ENCODE assay signal across 23 cellular contexts in the genomic region with DNA sequence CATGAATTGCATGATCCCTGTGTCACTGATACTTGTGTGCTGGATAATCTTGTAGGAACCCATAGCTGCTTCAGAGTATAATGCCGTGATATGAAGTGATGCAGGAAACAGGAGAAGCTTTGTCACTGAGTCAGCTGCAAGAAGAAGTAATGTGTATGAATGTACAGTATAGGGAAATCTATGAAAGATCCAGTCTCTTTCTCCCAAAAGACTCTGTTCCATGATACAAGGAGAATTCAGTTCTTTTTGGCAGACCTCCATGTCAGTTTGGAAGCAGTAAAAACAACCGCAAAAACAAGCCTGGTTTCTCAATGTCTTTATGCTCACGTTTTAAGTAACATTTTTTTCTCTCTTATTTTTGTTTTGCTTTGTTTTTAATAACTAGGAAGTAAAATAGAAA. TPM values are rescaled to one million over a fixed set of nuclear protein-coding genes. Genes with fewer than 3 reads are reported as not detected.
DNase-seq lines count a peak whose midpoint lies in the region; ATAC-seq lines count a peak whose summit lies in the region.
"Had no signal": no experiment of that assay in that cellular context is flagged by ENCODE, and none has a peak within 500 bp of the region (broad histone marks: within the 10 kb centered on the region; RNA-seq: fewer than 3 reads in every experiment).

No MANE protein-coding gene starts in this region.

- H3K4me3 ChIP-seq in H7 (ENCODE audit: insufficient read depth, low read depth, low read length): no peak overlapping the region
- H3K4me3 ChIP-seq: A549, GM12878 had no signal

- H3K27ac ChIP-seq in cingulate gyrus (ENCODE audit: low read depth, low read length) (peak overlapping the region; percentile 25), substantia nigra (ENCODE audit: low read depth, low read length, poor library complexity, severe bottlenecking) (peak overlapping the region; percentile 47)
- H3K27ac ChIP-seq: A549, RWPE1 had no signal

- peak; percentile 2 for DNase-seq in RPMI7951 (ENCODE audit: low read depth)
- DNase-seq in left kidney (ENCODE audit: low read depth, low spot score): peak; percentile 5
- no peak for DNase-seq in substantia nigra (lab: John Stamatoyannopoulos, UW)
- DNase-seq in stimulated activated CD4-positive, alpha-beta T cell treated with anti-CD3 and anti-CD28 coated beads, Interleukin-4, amount 100 ng/mL, for 4 hours: no peak
- no peak for DNase-seq in H7
- DNase-seq: AML-193; C1 segment of cervical spinal cord; Caco-2; CD4-positive, alpha-beta memory T cell; NCI-H1092; NCI-H1694 treated with DMSO at 0.1 percent for 48 hours; NCI-H2081 treated with DMSO at 0.1 percent for 48 hours; NCI-H446; NCI-H524 treated with DMSO at 0.1 percent for 48 hours; NCI-H774; PC-3; SHP77 had no signal

- H3K36me3 ChIP-seq in H7 (replicated peaks; ENCODE audit: control insufficient read depth, insufficient read depth, low read length): no peaks in the 10 kb centered on the region

- ATAC-seq in GM19452 (IDR thresholded peaks at IDR 0.05; ENCODE audit: unreplicated experiment): no peak
- ATAC-seq: A549, GM12878, HCT116, PC-3 had no signal

- no peaks in the 10 kb centered on the region for H3K27me3 ChIP-seq in H7 (ENCODE audit: control insufficient read depth, insufficient read depth, low read length)

RNA-seq across cellular contexts. Expression of gene PCDH17, which starts 33.9 kb away (rescaled TPM):
- under 0.01 TPM in 1 of 2 replicates, not detected in the other for total RNA-seq in RPMI7951 (2014; rRNA removed; shearing (Covaris generic))
- total RNA-seq in H7 (2014; rRNA removed; shearing (Covaris generic)): 0.22 and 0.24 TPM in 2 replicates
- total RNA-seq: Caco-2; CD4-positive, alpha-beta memory T cell had no signal

Comparison
In these comparisons a context has a peak if more than half of its experiments do, and no peak if none do; other contexts are left out.
1. DNase-seq: peak in RPMI7951 (single experiment) and left kidney (single experiment); none in substantia nigra (0 of 49), stimulated activated CD4-positive, alpha-beta T cell treated with anti-CD3 and anti-CD28 coated beads, Interleukin-4, amount 100 ng/mL, for 4 hours (0 of 2) and H7 (single experiment).